ENCODE assay signal across 19 cellular contexts in genomic region chr3:42640129-42640528, GRCh38. TPM values are rescaled to one million over a fixed set of nuclear protein-coding genes. Genes with fewer than 3 reads are reported as not detected.
DNase-seq lines count a peak whose midpoint lies in the region; ATAC-seq and TF ChIP-seq lines count a peak whose summit lies in the region.
"Had no signal": no experiment of that assay in that cellular context is flagged by ENCODE, and none has a peak within 500 bp of the region (broad histone marks: within the 10 kb centered on the region; RNA-seq: fewer than 3 reads in every experiment).

No MANE protein-coding gene starts in this region.

- POLR2A ChIA-PET in T-cell (lab: Charles Lee) = no interaction called here

- peaks cover 18% of the 10 kb centered on the region for H3K4me1 Mint-ChIP-seq in activated naive CD4-positive, alpha-beta T cell treated with anti-CD3 and anti-CD28 coated beads for 36 hours (ENCODE audit: low read depth)
- H3K4me1 Mint-ChIP-seq in T-cell (peaks cover 7 to 13% (median 12%) of the 10 kb centered on the region in 3 donors), chondrocyte (ENCODE audit: low read depth) (no peaks in the 10 kb centered on the region)
- no peaks in the 10 kb centered on the region for H3K4me1 Mint-ChIP-seq in stimulated activated effector memory CD8-positive, alpha-beta T cell treated with anti-CD3 and anti-CD28 coated beads, Interleukin-12 subunit alpha, Interleukin-12 subunit beta, amount 100 ng/mL, for 72 hours

- TF ChIP-seq CTCF in chondrocyte (IDR thresholded peaks at IDR 0.05) = no peak

- H3K27me3 Mint-ChIP-seq in activated naive CD4-positive, alpha-beta T cell treated with anti-CD3 and anti-CD28 coated beads for 36 hours (ENCODE audit: low read depth) = no peaks in the 10 kb centered on the region
- H3K27me3 Mint-ChIP-seq in T-cell (no peaks in the 10 kb centered on the region), chondrocyte (ENCODE audit: low read depth) (no peaks in the 10 kb centered on the region)

- DNase-seq in activated naive CD4-positive, alpha-beta T cell treated with anti-CD3 and anti-CD28 coated beads for 36 hours = no peak
- DNase-seq in activated naive CD4-positive, alpha-beta T cell treated with anti-CD3 and anti-CD28 coated beads, Interleukin-2, amount 50 U/mL, for 16 hours = no peak
- DNase-seq in T-cell (no peak), chondrocyte (ENCODE audit: low spot score) (no peak), NCI-H1436 (lab: John Stamatoyannopoulos, UW) (no peak), HCEC 1CT (no peak)
- no peak for DNase-seq in stimulated activated effector memory CD8-positive, alpha-beta T cell treated with anti-CD3 and anti-CD28 coated beads, Interleukin-12 subunit alpha, Interleukin-12 subunit beta, amount 100 ng/mL, for 72 hours (ENCODE audit: low spot score in 2 of 2)
- DNase-seq: AML-193, DND-41, KG1, MV-4-11, NCI-H1417 treated with DMSO at 0.1 percent for 48 hours, NCI-H1930, NCI-H226, NCI-H524 treated with DMSO at 0.1 percent for 48 hours, SHP77 had no signal

- CTCF ChIA-PET in activated naive CD4-positive, alpha-beta T cell treated with anti-CD3 and anti-CD28 coated beads for 36 hours (lab: Charles Lee) = interaction anchor here (0.6 kb wide), 2 partner anchors 31 to 99 kb away, joined by 3 to 4 read pairs; no protein-coding TSS in a partner anchor
- CTCF ChIA-PET in T-cell (lab: Charles Lee) = no interaction called here

- H3K27ac Mint-ChIP-seq in activated naive CD4-positive, alpha-beta T cell treated with anti-CD3 and anti-CD28 coated beads for 36 hours = peak overlapping the region; percentile 76
- peak overlapping the region; percentile 74 to 84 for H3K27ac Mint-ChIP-seq in T-cell
- H3K27ac Mint-ChIP-seq in chondrocyte (ENCODE audit: unreplicated experiment) = peak overlapping the region; percentile 42
- H3K27ac Mint-ChIP-seq in stimulated activated effector memory CD8-positive, alpha-beta T cell treated with anti-CD3 and anti-CD28 coated beads, Interleukin-12 subunit alpha, Interleukin-12 subunit beta, amount 100 ng/mL, for 72 hours = peak overlapping the region; percentile 72

- H3K4me3 Mint-ChIP-seq in activated naive CD4-positive, alpha-beta T cell treated with anti-CD3 and anti-CD28 coated beads for 36 hours = no peak overlapping the region
- no peak overlapping the region for H3K4me3 Mint-ChIP-seq in T-cell
- H3K4me3 Mint-ChIP-seq in chondrocyte (ENCODE audit: unreplicated experiment) = no peak overlapping the region
- no peak overlapping the region for H3K4me3 Mint-ChIP-seq in stimulated activated effector memory CD8-positive, alpha-beta T cell treated with anti-CD3 and anti-CD28 coated beads, Interleukin-12 subunit alpha, Interleukin-12 subunit beta, amount 100 ng/mL, for 72 hours

- no peaks in the 10 kb centered on the region for H3K9me3 Mint-ChIP-seq in activated naive CD4-positive, alpha-beta T cell treated with anti-CD3 and anti-CD28 coated beads for 36 hours
- H3K9me3 Mint-ChIP-seq in T-cell = no peaks in the 10 kb centered on the region
- H3K9me3 Mint-ChIP-seq in chondrocyte (ENCODE audit: low read depth) = no peaks in the 10 kb centered on the region
- no peaks in the 10 kb centered on the region for H3K9me3 Mint-ChIP-seq in stimulated activated effector memory CD8-positive, alpha-beta T cell treated with anti-CD3 and anti-CD28 coated beads, Interleukin-12 subunit alpha, Interleukin-12 subunit beta, amount 100 ng/mL, for 72 hours

- no peak for ATAC-seq in T-cell (replicated peaks in 1 of 4)
- ATAC-seq in stimulated activated effector memory CD8-positive, alpha-beta T cell treated with anti-CD3 and anti-CD28 coated beads, Interleukin-12 subunit alpha, Interleukin-12 subunit beta, amount 100 ng/mL, for 72 hours = no peak

- peaks cover 26% of the 10 kb centered on the region for H3K36me3 Mint-ChIP-seq in activated naive CD4-positive, alpha-beta T cell treated with anti-CD3 and anti-CD28 coated beads for 36 hours (ENCODE audit: low read depth)
- peaks cover 39% of the 10 kb centered on the region for H3K36me3 Mint-ChIP-seq in T-cell
- peaks cover 30% of the 10 kb centered on the region for H3K36me3 Mint-ChIP-seq in chondrocyte (ENCODE audit: low read depth)
- H3K36me3 Mint-ChIP-seq in stimulated activated effector memory CD8-positive, alpha-beta T cell treated with anti-CD3 and anti-CD28 coated beads, Interleukin-12 subunit alpha, Interleukin-12 subunit beta, amount 100 ng/mL, for 72 hours = no peaks in the 10 kb centered on the region

- intact Hi-C loops in activated naive CD4-positive, alpha-beta T cell treated with anti-CD3 and anti-CD28 coated beads for 36 hours (cut with micrococcal nuclease) = no loop called here

RNA-seq across cellular contexts. Expression of gene ZBTB47, which starts 13.4 kb away (rescaled TPM):
- 1 to 10 TPM in 1 of 2 experiments, under 1 TPM in 1; 0.55 to 1.0 TPM for total RNA-seq in activated naive CD4-positive, alpha-beta T cell treated with anti-CD3 and anti-CD28 coated beads for 36 hours
- total RNA-seq in T-cell (1 to 10 TPM in 2 of 5 donors, under 1 TPM in 3; 0.53 to 1.2 (median 0.98) TPM), chondrocyte (38.8 to 44.4 TPM (median 40.0 TPM) in 3 replicates)

RNA-seq across cellular contexts. Expression of gene NKTR, which starts 39.6 kb away (rescaled TPM):
- total RNA-seq in activated naive CD4-positive, alpha-beta T cell treated with anti-CD3 and anti-CD28 coated beads for 36 hours = 10 to 100 TPM; 62.1 to 65.9 TPM
- total RNA-seq in T-cell (100 to 1,000 TPM; 185 to 252 (median 209) TPM), chondrocyte (49.7 to 71.5 TPM (median 50.0 TPM) in 3 replicates)

RNA-seq across cellular contexts. Expression of gene KLHL40, which starts 45.2 kb away (rescaled TPM):
- not detected for total RNA-seq in activated naive CD4-positive, alpha-beta T cell treated with anti-CD3 and anti-CD28 coated beads for 36 hours
- total RNA-seq in T-cell = not detected
- total RNA-seq in chondrocyte = not detected in 3 replicates
- total RNA-seq: G401, H1, RPMI7951 had no signal

RNA-seq across cellular contexts. Expression of gene SS18L2, which starts 49.5 kb away (rescaled TPM):
- total RNA-seq in activated naive CD4-positive, alpha-beta T cell treated with anti-CD3 and anti-CD28 coated beads for 36 hours = 10 to 100 TPM; 38.8 to 39.1 TPM
- total RNA-seq in T-cell (10 to 100 TPM; 33.0 to 52.6 (median 46.4) TPM), chondrocyte (13.5 to 18.5 TPM (median 14.5 TPM) in 3 replicates)

RNA-seq across cellular contexts. Expression of gene SEC22C, which starts 58.4 kb away (rescaled TPM):
- 10 to 100 TPM; 41.2 to 45.9 TPM for total RNA-seq in activated naive CD4-positive, alpha-beta T cell treated with anti-CD3 and anti-CD28 coated beads for 36 hours
- total RNA-seq in T-cell (10 to 100 TPM; 50.1 to 71.2 (median 53.6) TPM), chondrocyte (49.8 to 55.8 TPM (median 55.0 TPM) in 3 replicates)

Comparison
In these comparisons a context has a peak if more than half of its experiments do, and no peak if none do; other contexts are left out.
1. RNA of gene ZBTB47, which starts 13.4 kb away (total RNA-seq): 38.8 to 44.4 TPM in chondrocyte; 0.55 to 1.0 TPM in activated naive CD4-positive, alpha-beta T cell treated with anti-CD3 and anti-CD28 coated beads for 36 hours and 0.53 to 1.2 TPM in T-cell; every median in the first group is over 10 times any median in the second.
2. Peak in every context shown above with its lines, with median percentiles within 50 percentile points of each other: H3K27ac Mint-ChIP-seq.